ENCODE assay signal across 8 cellular contexts in the genomic region with DNA sequence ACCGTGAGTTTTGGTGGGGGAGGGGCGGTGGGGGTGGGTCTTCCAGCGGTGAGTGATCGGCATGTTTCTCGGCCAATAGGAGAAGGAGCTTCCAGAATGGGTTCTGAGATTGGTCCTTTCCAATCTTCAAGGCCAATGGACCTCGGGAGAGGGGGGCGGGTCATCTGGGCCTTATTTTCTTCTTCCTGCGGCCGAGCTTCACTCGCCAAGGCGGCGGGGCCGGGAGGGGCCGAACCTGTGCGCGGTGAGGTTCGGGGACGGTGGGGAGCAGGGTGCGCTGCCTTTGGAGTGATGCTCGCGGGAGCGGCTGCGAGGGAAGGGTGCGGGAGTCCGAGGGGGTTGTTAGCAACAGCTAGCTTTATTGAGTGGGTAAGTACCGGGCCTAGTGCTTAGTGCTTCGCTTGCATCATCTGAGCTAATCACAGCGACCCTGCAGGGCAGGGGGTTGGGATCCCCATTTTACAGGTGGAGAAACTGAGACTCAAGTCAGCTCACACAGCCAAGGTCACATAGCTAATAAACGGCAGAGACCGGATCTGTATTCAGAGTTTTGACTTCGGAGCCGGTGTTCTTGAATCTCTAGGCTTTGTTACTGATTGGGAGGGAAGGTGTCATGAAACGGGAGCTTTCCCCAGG. TPM values are rescaled to one million over a fixed set of nuclear protein-coding genes. Genes with fewer than 3 reads are reported as not detected.
A peak's percentile ranks its signal among the peaks of the same experiment; 100 is the strongest.
DNase-seq lines count a peak whose midpoint lies in the region; FAIRE-seq and TF ChIP-seq lines count a peak whose summit lies in the region.

No MANE protein-coding gene starts in this region.

- H4K91ac ChIP-seq in H9 (ENCODE audit: insufficient read length, low read depth, low read length), result no peak overlapping the region

- H3T11ph ChIP-seq in H9 (ENCODE audit: low read length), result no peak overlapping the region

- H3K14ac ChIP-seq in H9 (ENCODE audit: insufficient read depth, low read length), result peak overlapping the region; percentile 61; the same call in 1 of the 2 replicates

- peak overlapping the region; percentile 76 for H3K18ac ChIP-seq in H9 (ENCODE audit: insufficient read length, low read depth, low read length)

- H3K27ac Mint-ChIP-seq in H9, result peak overlapping the region; percentile 98 to 100 (median 99)

- TF ChIP-seq POLR2A in Raji (IDR thresholded peaks at IDR 0.05; ENCODE audit: insufficient read depth, low read depth, low read length), result peak; percentile 99

- peaks cover 13% of the 10 kb centered on the region; the same call in 1 of the 2 replicates for H3K79me2 ChIP-seq in H9 (ENCODE audit: insufficient read depth, low read length)

- no peaks in the 10 kb centered on the region for H3K79me1 ChIP-seq in H9 (ENCODE audit: insufficient read depth, low read depth, low read length, poor library complexity, severe bottlenecking)

- H3K9me3 ChIP-seq in ES-I3 (ENCODE audit: control insufficient read depth, insufficient read depth, low read length), result no peaks in the 10 kb centered on the region
- no peaks in the 10 kb centered on the region for H3K9me3 ChIP-seq in H9 (ENCODE audit: control insufficient read depth, low read depth, low read length)
- no peaks in the 10 kb centered on the region for H3K9me3 ChIP-seq in neuron (ENCODE audit: low read length)
- no peaks in the 10 kb centered on the region for H3K9me3 ChIP-seq in subcutaneous abdominal adipose tissue (ENCODE audit: control insufficient read depth in 5 of 5, low read length in 5 of 5)

- WGBS in H9 (ENCODE audit: extremely low coverage, insufficient read length, low lambda C conversion rate), result no CpG with 5 or more reads among the region's 33 CpGs

- H2BK120ac ChIP-seq in H9 (ENCODE audit: low read depth, low read length, poor library complexity, severe bottlenecking), result no peak overlapping the region

- peaks cover 2% of the 10 kb centered on the region for H3K27me3 Mint-ChIP-seq in H9 (ENCODE audit: low read depth)

- H3K36me3 ChIP-seq in ES-I3 (ENCODE audit: insufficient read depth, low read length) (peaks cover 8% of the 10 kb centered on the region), neuron (ENCODE audit: insufficient read depth, low read length) (peaks cover 23% of the 10 kb centered on the region), subcutaneous abdominal adipose tissue (ENCODE audit: control insufficient read depth in 5 of 5, insufficient read depth in 5 of 5, low read length in 5 of 5) (peaks cover 11 to 24% (median 18%) of the 10 kb centered on the region in 5 donors)

- FAIRE-seq in frontal cortex (lab: Jason Lieb, UNC), result no peak

- peaks cover 11% of the 10 kb centered on the region for H3K23me2 ChIP-seq in H9 (ENCODE audit: insufficient read length, low read depth, low read length, poor library complexity, severe bottlenecking)

- H3K4me3 ChIP-seq in neuron (ENCODE audit: low read length) (peak overlapping the region; percentile 96), subcutaneous abdominal adipose tissue (ENCODE audit: low read depth in 1 of 5, low read length in 5 of 5) (peak overlapping the region; percentile 83 to 97 (median 88))

- H3K27ac ChIP-seq in H9 (ENCODE audit: insufficient read length, low read depth, low read length), result no peak overlapping the region
- peak overlapping the region; percentile 75 for H3K27ac ChIP-seq in subcutaneous abdominal adipose tissue (ENCODE audit: low read depth, low read length)

- peak overlapping the region; percentile 2 for H3K56ac ChIP-seq in H9 (ENCODE audit: insufficient read length, low read depth, low read length)

- no peak overlapping the region for H2BK5ac ChIP-seq in H9 (ENCODE audit: insufficient read length, low read length)

- DNase-seq in H9 (peak; percentile 97), M059J (ENCODE audit: low read depth) (peak; percentile 97), frontal cortex (ENCODE audit: low spot score in 2 of 2) (peak; percentile 92 to 98)
- peak; percentile 88 for DNase-seq in activated gamma-delta T cell treated with anti-CD3 and anti-CD28 coated beads, Interleukin-2, amount 50 U/mL, for 16 hours (ENCODE audit: low read depth)

- no peak overlapping the region for H2BK12ac ChIP-seq in H9 (ENCODE audit: insufficient read length, low read depth, low read length)

- H3K9me3 Mint-ChIP-seq in H9, result no peaks in the 10 kb centered on the region; a peak in 1 of 5 replicates

- no peak overlapping the region for H3K23ac ChIP-seq in H9 (ENCODE audit: insufficient read length, low read depth, low read length)

- H3K36me3 Mint-ChIP-seq in H9 (ENCODE audit: insufficient read depth in 1 of 3, low read depth in 3 of 3), result peaks cover 9 to 25% (median 19%) of the 10 kb centered on the region in 3 experiments

- peak overlapping the region; percentile 14 for H4K5ac ChIP-seq in H9 (ENCODE audit: insufficient read length, low read depth, low read length)

- no peak overlapping the region for H2BK20ac ChIP-seq in H9 (ENCODE audit: low read depth, low read length, poor library complexity, severe bottlenecking)

- H2AK5ac ChIP-seq in H9 (ENCODE audit: insufficient read length, low read length), result no peak overlapping the region

- H4K8ac ChIP-seq in H9 (replicated peaks; ENCODE audit: insufficient read length, low read depth, low read length), result no peak overlapping the region

- H4K20me1 ChIP-seq in H9 (ENCODE audit: control insufficient read depth, insufficient read depth, insufficient read length), result no peaks in the 10 kb centered on the region

- no peak overlapping the region for H2BK15ac ChIP-seq in H9 (ENCODE audit: low read depth, low read length)

- H3K27me3 ChIP-seq in H9 (ENCODE audit: insufficient read depth, low read length) (no peaks in the 10 kb centered on the region), neuron (ENCODE audit: insufficient read depth, low read length) (no peaks in the 10 kb centered on the region), subcutaneous abdominal adipose tissue (ENCODE audit: control insufficient read depth in 5 of 5, insufficient read depth in 4 of 5, low read length in 5 of 5) (no peaks in the 10 kb centered on the region)

- no peak overlapping the region for H3K4ac ChIP-seq in H9 (ENCODE audit: low read depth, low read length)

- H2AFZ ChIP-seq in H9 (ENCODE audit: low read length) (no peak overlapping the region), neuron (ENCODE audit: low read depth, low read length) (peak overlapping the region; percentile 72)

- H3K4me1 ChIP-seq in ES-I3 (ENCODE audit: insufficient read depth, low read length) (peaks cover 12% of the 10 kb centered on the region), H9 (ENCODE audit: insufficient read depth, low read length) (peaks cover 9% of the 10 kb centered on the region), neuron (ENCODE audit: insufficient read depth, low read length) (peaks cover 16% of the 10 kb centered on the region), subcutaneous abdominal adipose tissue (ENCODE audit: control insufficient read depth in 5 of 5, insufficient read depth in 5 of 5, low read length in 5 of 5) (peaks cover 5 to 35% (median 26%) of the 10 kb centered on the region in 5 donors)

- TF ChIP-seq CTCF in H9 (conservative IDR thresholded peaks at IDR 0.05), result no peak

- H3K4me1 Mint-ChIP-seq in H9, result peaks cover 35 to 41% of the 10 kb centered on the region in 2 experiments

- H3K4me2 ChIP-seq in H9 (ENCODE audit: insufficient read depth, insufficient read length, low read length), result peak overlapping the region; percentile 95

- H3K9ac ChIP-seq in ES-I3 (ENCODE audit: low read depth, low read length) (peak overlapping the region; percentile 86), H9 (ENCODE audit: extremely low read depth, insufficient read length, low read length) (peak overlapping the region; percentile 88), subcutaneous abdominal adipose tissue (ENCODE audit: low read length in 5 of 5) (peak overlapping the region; percentile 69 to 90 (median 88))

- H3K4me3 Mint-ChIP-seq in H9, result peak overlapping the region; percentile 97 to 98

RNA-seq across cellular contexts. Expression of gene KDM4A, which starts 0.5 kb away (rescaled TPM):
- total RNA-seq in H9 (2021) (77.9 and 81.7 TPM in 2 replicates), frontal cortex (53.4 TPM)
- 20.1 and 28.4 TPM in 2 replicates for total RNA-seq in M059J (2014; rRNA removed; shearing (Covaris generic))

RNA-seq across cellular contexts. Expression of gene ST3GAL3, which starts 56.9 kb away (rescaled TPM):
- total RNA-seq in H9 (2021) (6.2 and 8.3 TPM in 2 replicates), frontal cortex (34.2 TPM)
- 15.0 and 24.2 TPM in 2 replicates for total RNA-seq in M059J (2014; rRNA removed; shearing (Covaris generic))
